ENCODE assay signal across 29 cellular contexts in genomic region chr10:131536676-131537075, GRCh38.
"Had no signal": no experiment of that assay in that cellular context is flagged by ENCODE, and none has a peak within 500 bp of the region (broad histone marks: within the 10 kb centered on the region; RNA-seq: fewer than 3 reads in every experiment).

No MANE protein-coding gene starts in this region.

- ATAC-seq: effector memory CD8-positive, alpha-beta T cell; esophagus mucosa; foreskin keratinocyte; gastrocnemius medialis; gastroesophageal sphincter; heart left ventricle; heart right ventricle had no signal

- DNase-seq: colonic mucosa; cortex of kidney; dermis blood vessel endothelial cell; dorsolateral prefrontal cortex; effector CD4-positive, alpha-beta T cell; effector CD8-positive, alpha-beta T cell; effector memory CD4-positive, alpha-beta T cell; effector memory CD8-positive, alpha-beta T cell; endodermal cell; erythroblast; esophagus squamous epithelium; foreskin fibroblast; foreskin keratinocyte; foreskin melanocyte; gastrocnemius medialis; glutamatergic neuron; head of caudate nucleus; heart left ventricle; heart right ventricle had no signal

- H3K4me1 ChIP-seq: colonic mucosa, esophagus muscularis mucosa, esophagus squamous epithelium, foreskin keratinocyte, gastroesophageal sphincter, heart left ventricle, heart right ventricle had no signal

- H3K27ac Mint-ChIP-seq: dendritic cell treated with granulocyte-macrophage colony-stimulating factor and Interleukin-4, amounts not matched to agents 40 ng/mL and 50 ng/mL, for 4 days; effector memory CD8-positive, alpha-beta T cell; endodermal cell had no signal

- H3K4me3 ChIP-seq: colonic mucosa, coronary artery, dorsolateral prefrontal cortex, esophagus muscularis mucosa, esophagus squamous epithelium, gastrocnemius medialis, gastroesophageal sphincter, heart left ventricle, heart right ventricle had no signal

- H3K36me3 ChIP-seq: colonic mucosa, esophagus muscularis mucosa, esophagus squamous epithelium, gastrocnemius medialis, gastroesophageal sphincter, heart left ventricle, heart right ventricle had no signal

- H3K4me3 Mint-ChIP-seq: dendritic cell treated with granulocyte-macrophage colony-stimulating factor and Interleukin-4, amounts not matched to agents 40 ng/mL and 50 ng/mL, for 4 days; effector memory CD8-positive, alpha-beta T cell; endodermal cell had no signal

- H3K27me3 Mint-ChIP-seq: dendritic cell treated with granulocyte-macrophage colony-stimulating factor and Interleukin-4, amounts not matched to agents 40 ng/mL and 50 ng/mL, for 4 days had no signal

- H3K27ac ChIP-seq: colonic mucosa, coronary artery, dorsolateral prefrontal cortex, epithelial cell of prostate, esophagus muscularis mucosa, esophagus squamous epithelium, foreskin keratinocyte, gastrocnemius medialis, gastroesophageal sphincter, heart left ventricle, heart right ventricle had no signal

- H3K27me3 ChIP-seq: colonic mucosa, foreskin keratinocyte, gastrocnemius medialis had no signal

- H3K9me3 ChIP-seq: colonic mucosa, esophagus muscularis mucosa, esophagus squamous epithelium, gastrocnemius medialis, gastroesophageal sphincter, heart left ventricle, heart right ventricle had no signal

- FAIRE-seq: colon, endometrium, endothelial cell of umbilical vein, frontal cortex had no signal

- H3K9me3 Mint-ChIP-seq: dendritic cell treated with granulocyte-macrophage colony-stimulating factor and Interleukin-4, amounts not matched to agents 40 ng/mL and 50 ng/mL, for 4 days had no signal
